ENCODE assay signal across 8 cellular contexts in the genomic region with DNA sequence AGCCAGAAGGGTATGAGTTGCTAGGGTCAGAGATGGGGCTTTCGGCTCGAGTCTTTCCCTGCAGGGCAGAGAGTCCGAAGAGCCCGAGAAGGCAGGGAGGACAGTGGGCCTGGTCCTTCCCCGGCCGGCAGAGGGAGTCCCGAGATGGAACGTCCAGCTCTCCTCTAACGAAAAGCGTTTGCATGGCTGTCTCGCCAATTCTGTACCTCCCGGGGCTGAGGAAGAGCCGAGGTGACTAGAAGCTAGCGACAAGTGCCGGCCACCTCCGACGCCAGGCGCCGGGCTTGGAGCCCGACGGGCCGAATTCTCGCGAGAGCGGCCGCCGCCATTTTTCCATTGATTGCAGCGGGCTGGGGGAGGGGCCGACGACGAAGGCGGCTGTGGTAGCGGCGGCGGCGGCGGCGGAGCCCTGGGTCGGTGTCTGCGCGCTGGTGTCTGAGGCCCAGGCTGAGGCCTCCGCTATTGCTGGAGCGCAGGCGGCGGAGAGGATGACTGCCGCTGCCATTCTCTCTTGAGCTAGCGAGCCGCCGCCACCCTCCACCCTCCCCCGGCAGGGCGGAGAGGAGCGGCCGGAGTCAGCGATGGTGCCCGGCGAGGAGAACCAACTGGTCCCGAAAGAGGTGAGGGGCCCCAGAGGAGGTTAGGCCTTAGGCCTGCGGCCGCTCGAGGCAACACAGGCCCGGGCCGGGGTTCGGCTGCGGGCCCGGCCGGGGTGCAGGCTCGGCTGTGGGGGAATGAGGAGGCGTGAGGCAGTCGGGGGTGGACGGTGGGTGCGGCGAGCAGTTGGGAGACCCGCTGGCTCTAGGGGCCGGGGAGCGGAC. TPM values are rescaled to one million over a fixed set of nuclear protein-coding genes. Genes with fewer than 3 reads are reported as not detected.
DNase-seq lines count a peak whose midpoint lies in the region; ATAC-seq and TF ChIP-seq lines count a peak whose summit lies in the region.

A gene with protein sequence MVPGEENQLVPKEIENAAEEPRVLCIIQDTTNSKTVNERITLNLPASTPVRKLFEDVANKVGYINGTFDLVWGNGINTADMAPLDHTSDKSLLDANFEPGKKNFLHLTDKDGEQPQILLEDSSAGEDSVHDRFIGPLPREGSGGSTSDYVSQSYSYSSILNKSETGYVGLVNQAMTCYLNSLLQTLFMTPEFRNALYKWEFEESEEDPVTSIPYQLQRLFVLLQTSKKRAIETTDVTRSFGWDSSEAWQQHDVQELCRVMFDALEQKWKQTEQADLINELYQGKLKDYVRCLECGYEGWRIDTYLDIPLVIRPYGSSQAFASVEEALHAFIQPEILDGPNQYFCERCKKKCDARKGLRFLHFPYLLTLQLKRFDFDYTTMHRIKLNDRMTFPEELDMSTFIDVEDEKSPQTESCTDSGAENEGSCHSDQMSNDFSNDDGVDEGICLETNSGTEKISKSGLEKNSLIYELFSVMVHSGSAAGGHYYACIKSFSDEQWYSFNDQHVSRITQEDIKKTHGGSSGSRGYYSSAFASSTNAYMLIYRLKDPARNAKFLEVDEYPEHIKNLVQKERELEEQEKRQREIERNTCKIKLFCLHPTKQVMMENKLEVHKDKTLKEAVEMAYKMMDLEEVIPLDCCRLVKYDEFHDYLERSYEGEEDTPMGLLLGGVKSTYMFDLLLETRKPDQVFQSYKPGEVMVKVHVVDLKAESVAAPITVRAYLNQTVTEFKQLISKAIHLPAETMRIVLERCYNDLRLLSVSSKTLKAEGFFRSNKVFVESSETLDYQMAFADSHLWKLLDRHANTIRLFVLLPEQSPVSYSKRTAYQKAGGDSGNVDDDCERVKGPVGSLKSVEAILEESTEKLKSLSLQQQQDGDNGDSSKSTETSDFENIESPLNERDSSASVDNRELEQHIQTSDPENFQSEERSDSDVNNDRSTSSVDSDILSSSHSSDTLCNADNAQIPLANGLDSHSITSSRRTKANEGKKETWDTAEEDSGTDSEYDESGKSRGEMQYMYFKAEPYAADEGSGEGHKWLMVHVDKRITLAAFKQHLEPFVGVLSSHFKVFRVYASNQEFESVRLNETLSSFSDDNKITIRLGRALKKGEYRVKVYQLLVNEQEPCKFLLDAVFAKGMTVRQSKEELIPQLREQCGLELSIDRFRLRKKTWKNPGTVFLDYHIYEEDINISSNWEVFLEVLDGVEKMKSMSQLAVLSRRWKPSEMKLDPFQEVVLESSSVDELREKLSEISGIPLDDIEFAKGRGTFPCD (N-terminal part only) (plus strand): TSS at position 368 of the 821 bp plus-strand sequence. CDS start 214 bp downstream, at position 582.

- no peaks in the 10 kb centered on the region for H3K36me3 Mint-ChIP-seq in immature natural killer cell

- intact Hi-C loops in mammary epithelial cell (cut with micrococcal nuclease), result no loop called here
- intact Hi-C loops in spleen (cut with DNase I; ENCODE audit: low total_unique reads), result no loop called here

- CTCF ChIA-PET in mammary epithelial cell (lab: Charles Lee; ENCODE audit: low non-redundant PET), result no interaction called here

- BruUV-seq in mammary epithelial cell (replicated peaks; lab: Mats Ljungman, UMichigan), result no TSS peak

- H3K4me1 Mint-ChIP-seq in immature natural killer cell, result peaks cover 6 to 10% of the 10 kb centered on the region in 2 donors

- H3K79me2 ChIP-seq in mammary epithelial cell (ENCODE audit: insufficient read depth, low read length), result peaks cover 50% of the 10 kb centered on the region

- H3K4me3 ChIP-seq in WERI-Rb-1 (ENCODE audit: low read depth, low read length), result peak within 1 kb of the TSS; percentile 82
- peak within 1 kb of the TSS; percentile 79 to 96 (median 95) for H3K4me3 ChIP-seq in mammary epithelial cell (replicated peaks in 1 of 3; ENCODE audit: insufficient read depth in 1 of 3, low read depth in 2 of 3, low read length in 3 of 3)
- H3K4me3 ChIP-seq in spleen, result peak within 1 kb of the TSS; percentile 60 to 82 (median 68)

- ATAC-seq in GM18907 (IDR thresholded peaks at IDR 0.05; ENCODE audit: unreplicated experiment), result peak; percentile 76
- ATAC-seq in HG03135 (IDR thresholded peaks at IDR 0.05; ENCODE audit: unreplicated experiment), result peak; percentile 70

- H4K20me1 ChIP-seq in mammary epithelial cell (ENCODE audit: insufficient read depth, low read length), result no peaks in the 10 kb centered on the region

- H3K36me3 ChIP-seq in WERI-Rb-1 (peaks cover 4% of the 10 kb centered on the region), mammary epithelial cell (ENCODE audit: insufficient read depth, low read length) (no peaks in the 10 kb centered on the region), spleen (no peaks in the 10 kb centered on the region)

- H3K4me1 ChIP-seq in mammary epithelial cell (ENCODE audit: insufficient read depth, low read length) (peaks cover 27% of the 10 kb centered on the region), spleen (peaks cover 24 to 53% (median 46%) of the 10 kb centered on the region in 6 donors)

- H3K9ac ChIP-seq in mammary epithelial cell (ENCODE audit: insufficient read depth, low read length), result peak within 1 kb of the TSS; percentile 95

- peaks cover 7 to 13% (median 11%) of the 10 kb centered on the region in 3 donors for H3K27me3 Mint-ChIP-seq in immature natural killer cell (ENCODE audit: low read depth in 3 of 3)

- dilution Hi-C loops in mammary epithelial cell (cut with HindIII; ENCODE audit: low sequenced_read_pairs), result no loop called here

- no peak within 1 kb of the TSS for H3K4me3 Mint-ChIP-seq in immature natural killer cell

- peak; percentile 84 for DNase-seq in AG08396 (ENCODE audit: low spot score)
- DNase-seq in NCI-H2171 treated with DMSO at 0.1 percent for 48 hours (lab: John Stamatoyannopoulos, UW), result peak; percentile 69
- peak; percentile 93 for DNase-seq in WERI-Rb-1
- peak; percentile 86 for DNase-seq in mammary epithelial cell
- DNase-seq in immature natural killer cell, result peak; percentile 95 to 96 (median 96)
- DNase-seq in spleen, result peak; percentile 98

- H3K27ac ChIP-seq in WERI-Rb-1, result peak within 1 kb of the TSS; percentile 99
- H3K27ac ChIP-seq in mammary epithelial cell (ENCODE audit: insufficient read depth, low read depth, low read length), result peak within 1 kb of the TSS; percentile 91
- H3K27ac ChIP-seq in spleen, result peak within 1 kb of the TSS; percentile 91 to 99 (median 98)

- H3K9me3 ChIP-seq in WERI-Rb-1 (ENCODE audit: severe bottlenecking) (no peaks in the 10 kb centered on the region), mammary epithelial cell (replicated peaks; ENCODE audit: insufficient read depth, low read length) (no peaks in the 10 kb centered on the region), spleen (no peaks in the 10 kb centered on the region)

- 5% methylated on average over 19 of the region's 75 CpGs for WGBS in mammary epithelial cell (ENCODE audit: low coverage, missing lambda C conversion rate)
- 0 to 1% (median 0%) methylated on average over 43 to 75 of the region's 75 CpGs for WGBS in spleen, 5 donors

- peak within 1 kb of the TSS; percentile 86 for H3K4me2 ChIP-seq in mammary epithelial cell (ENCODE audit: insufficient read depth, low read depth, low read length)

- TF ChIP-seq CTCF in WERI-Rb-1 (IDR thresholded peaks at IDR 0.05; ENCODE audit: low read depth, low read length) (peak; percentile 72), mammary epithelial cell (conservative IDR thresholded peaks at IDR 0.05 in 1 of 2, IDR thresholded peaks at IDR 0.05 in 1 of 2; ENCODE audit: extremely low read depth in 1 of 2, insufficient read depth in 1 of 2, low read depth in 1 of 2, low read length in 2 of 2) (peak; percentile 32 to 69), spleen (IDR thresholded peaks at IDR 0.05 in 8 of 11, conservative IDR thresholded peaks at IDR 0.05 in 3 of 11) (peak in 10 of 11 experiments; percentile 13 to 79 (median 64))

- H2AFZ ChIP-seq in mammary epithelial cell (ENCODE audit: low read depth, low read length), result peak within 1 kb of the TSS; percentile 98

- no peaks in the 10 kb centered on the region for H3K9me3 Mint-ChIP-seq in immature natural killer cell

- no peaks in the 10 kb centered on the region for H3K27me3 ChIP-seq in WERI-Rb-1 (ENCODE audit: insufficient read depth, low read depth, severe bottlenecking)
- H3K27me3 ChIP-seq in mammary epithelial cell (ENCODE audit: insufficient read depth, low read length), result no peaks in the 10 kb centered on the region
- no peaks in the 10 kb centered on the region for H3K27me3 ChIP-seq in spleen (replicated peaks in 1 of 7)

- in situ Hi-C loops in mammary epithelial cell (cut with MboI; ENCODE audit: low sequenced_read_pairs in 2 of 2), result no loop called here

- no peak within 1 kb of the TSS for H3K27ac Mint-ChIP-seq in immature natural killer cell

- TF ChIP-seq POLR2A in spleen (IDR thresholded peaks at IDR 0.05), result peak in 2 of 3 donors; percentile 8 to 63

RNA-seq across cellular contexts. Expression of the gene that starts here (rescaled TPM):
- total RNA-seq in mammary epithelial cell (10 to 100 TPM; 36.4 to 54.8 TPM), spleen (10 to 100 TPM; 38.4 to 80.8 (median 54.5) TPM)
- polyA plus RNA-seq in mammary epithelial cell (11.1 TPM), immature natural killer cell (10 to 100 TPM; 36.3 to 72.4 (median 43.5) TPM), spleen (10 to 100 TPM; 13.7 to 17.6 (median 16.5) TPM)
- 26.1 TPM for polyA minus RNA-seq in mammary epithelial cell

Comparison
In these comparisons a context has a peak if more than half of its experiments do, and no peak if none do; other contexts are left out.
1. Peak in every context shown above with its lines: DNase-seq, ATAC-seq, H3K4me3 ChIP-seq and H3K27ac ChIP-seq.